Comparison of ENCODE assay signal across 25 cellular contexts in genomic region chr22:50034126-50035081, GRCh38. TPM values are rescaled to one million over a fixed set of nuclear protein-coding genes. Genes with fewer than 3 reads are reported as not detected.
DNase-seq lines count a peak whose midpoint lies in the region; ATAC-seq and TF ChIP-seq lines count a peak whose summit lies in the region.
"Had no signal": no experiment of that assay in that cellular context is flagged by ENCODE, and none has a peak within 500 bp of the region (broad histone marks: within the 10 kb centered on the region; RNA-seq: fewer than 3 reads in every experiment).

No MANE protein-coding gene starts in this region.

- peak; percentile 36 for DNase-seq in GM12865 (ENCODE audit: low read depth)
- peak; percentile 41 for DNase-seq in activated CD4-positive, alpha-beta memory T cell treated with anti-CD3 and anti-CD28 coated beads, Interleukin-2, amount 10 ng/mL, durations not matched to agents 7 days and 5 days
- DNase-seq in natural killer cell treated with Interleukin-12 subunit alpha and Interleukin-12 subunit beta and Interleukin-15 and Interleukin-18, amount 100 ng/mL, for 72 hours (ENCODE audit: low spot score) = peak; percentile 60
- DNase-seq in hippocampal formation (lab: John Stamatoyannopoulos, UW) = no peak
- DNase-seq in NCI-H226 = no peak
- DNase-seq: activated CD4-positive, alpha-beta T cell treated with anti-CD3 and anti-CD28 coated beads for 36 hours; adrenal gland; colonic mucosa; HCEC 1CT; KBM-7; NCI-H1694 treated with DMSO at 0.1 percent for 48 hours; NCI-H526 treated with DMSO at 0.1 percent for 48 hours; occipital lobe; retina; stimulated activated CD4-positive, alpha-beta T cell treated with anti-CD3 and anti-CD28 coated beads, Interleukin-4, amount 100 ng/mL, for 1 hour had no signal

- CTCF ChIA-PET in activated CD4-positive, alpha-beta memory T cell treated with anti-CD3 and anti-CD28 coated beads, Interleukin-2, amount 10 ng/mL, durations not matched to agents 7 days and 5 days (lab: Charles Lee) = no interaction called here

- H3K36me3 ChIP-seq in BLaER1 = no peaks in the 10 kb centered on the region
- H3K36me3 ChIP-seq: adrenal gland, colonic mucosa, esophagus muscularis mucosa, tibial artery had no signal

- TF ChIP-seq CTCF in GM12865 (IDR thresholded peaks at IDR 0.05; ENCODE audit: insufficient read depth, low read depth, low read length, missing control alignments) = no peak

- H4K20me1 ChIP-seq in BLaER1 = no peaks in the 10 kb centered on the region

- peak overlapping the region; percentile 61 for H3K27ac ChIP-seq in BLaER1
- H3K27ac ChIP-seq: adrenal gland, colonic mucosa, esophagus muscularis mucosa, tibial artery had no signal

- no peak for ATAC-seq in natural killer cell treated with Interleukin-12 subunit alpha and Interleukin-12 subunit beta and Interleukin-15 and Interleukin-18, amount 100 ng/mL, for 72 hours
- ATAC-seq in HG02938 (IDR thresholded peaks at IDR 0.05; ENCODE audit: unreplicated experiment) (no peak), HG03354 (IDR thresholded peaks at IDR 0.05; ENCODE audit: poor library complexity, severe bottlenecking, unreplicated experiment) (no peak)
- ATAC-seq: activated CD4-positive, alpha-beta T cell treated with anti-CD3 and anti-CD28 coated beads for 36 hours had no signal

- no peak overlapping the region for H3K4me3 ChIP-seq in BLaER1
- no peak overlapping the region for H3K4me3 ChIP-seq in GM12865 (ENCODE audit: low read depth, low read length)
- H3K4me3 ChIP-seq: adrenal gland, colonic mucosa, esophagus muscularis mucosa, tibial artery had no signal

- no peaks in the 10 kb centered on the region for H3K36me3 Mint-ChIP-seq in activated CD4-positive, alpha-beta memory T cell treated with anti-CD3 and anti-CD28 coated beads, Interleukin-2, amount 10 ng/mL, durations not matched to agents 7 days and 5 days (ENCODE audit: low read depth)
- no peaks in the 10 kb centered on the region for H3K36me3 Mint-ChIP-seq in natural killer cell treated with Interleukin-12 subunit alpha and Interleukin-12 subunit beta and Interleukin-15 and Interleukin-18, amount 100 ng/mL, for 72 hours

- H3K4me1 Mint-ChIP-seq in activated CD4-positive, alpha-beta memory T cell treated with anti-CD3 and anti-CD28 coated beads, Interleukin-2, amount 10 ng/mL, durations not matched to agents 7 days and 5 days = peaks cover 14% of the 10 kb centered on the region
- H3K4me1 Mint-ChIP-seq in natural killer cell treated with Interleukin-12 subunit alpha and Interleukin-12 subunit beta and Interleukin-15 and Interleukin-18, amount 100 ng/mL, for 72 hours (ENCODE audit: low read depth in 2 of 2) = peaks cover 0 to 3% of the 10 kb centered on the region in 2 donors

- peaks cover 11% of the 10 kb centered on the region for H3K9me3 ChIP-seq in BLaER1
- H3K9me3 ChIP-seq: adrenal gland, colonic mucosa had no signal

- POLR2A ChIA-PET in activated CD4-positive, alpha-beta memory T cell treated with anti-CD3 and anti-CD28 coated beads, Interleukin-2, amount 10 ng/mL, durations not matched to agents 7 days and 5 days (lab: Charles Lee) = interaction anchor here (0.9 to 1.1 kb wide), 2 partner anchors 64 to 109 kb away, joined by 3 read pairs; no protein-coding TSS in a partner anchor

- H3K27me3 Mint-ChIP-seq in activated CD4-positive, alpha-beta memory T cell treated with anti-CD3 and anti-CD28 coated beads, Interleukin-2, amount 10 ng/mL, durations not matched to agents 7 days and 5 days = peaks cover 8% of the 10 kb centered on the region
- H3K27me3 Mint-ChIP-seq in natural killer cell treated with Interleukin-12 subunit alpha and Interleukin-12 subunit beta and Interleukin-15 and Interleukin-18, amount 100 ng/mL, for 72 hours = no peaks in the 10 kb centered on the region
- H3K27me3 Mint-ChIP-seq: stimulated activated naive CD8-positive, alpha-beta T cell treated with anti-CD3 and anti-CD28 coated beads, Interleukin-15, Interleukin-2, amounts not matched to agents 100 ng/mL and 50 ng/mL, for 24 hours had no signal

- peaks cover 2% of the 10 kb centered on the region for H3K9me3 Mint-ChIP-seq in activated CD4-positive, alpha-beta memory T cell treated with anti-CD3 and anti-CD28 coated beads, Interleukin-2, amount 10 ng/mL, durations not matched to agents 7 days and 5 days
- H3K9me3 Mint-ChIP-seq in natural killer cell treated with Interleukin-12 subunit alpha and Interleukin-12 subunit beta and Interleukin-15 and Interleukin-18, amount 100 ng/mL, for 72 hours = no peaks in the 10 kb centered on the region
- H3K9me3 Mint-ChIP-seq: activated T-helper 1 cell treated with anti-CD3 and anti-CD28 coated beads, Interleukin-12 subunit alpha, Interleukin-12 subunit beta, Interleukin-2, Interleukin-4 antibody, amounts not matched to agents 30 ng/mL and 10 ng/mL and 1 ng/mL, durations not matched to agents 14 hours and 24 hours and 36 hours had no signal

- peaks cover 5% of the 10 kb centered on the region; the same call in 1 of the 2 replicates for H3K27me3 ChIP-seq in BLaER1
- H3K27me3 ChIP-seq: adrenal gland had no signal

- H3K4me3 Mint-ChIP-seq in activated CD4-positive, alpha-beta memory T cell treated with anti-CD3 and anti-CD28 coated beads, Interleukin-2, amount 10 ng/mL, durations not matched to agents 7 days and 5 days = no peak overlapping the region
- no peak overlapping the region for H3K4me3 Mint-ChIP-seq in natural killer cell treated with Interleukin-12 subunit alpha and Interleukin-12 subunit beta and Interleukin-15 and Interleukin-18, amount 100 ng/mL, for 72 hours
- H3K4me3 Mint-ChIP-seq: activated CD4-positive, alpha-beta T cell treated with anti-CD3 and anti-CD28 coated beads for 36 hours; activated T-helper 1 cell treated with anti-CD3 and anti-CD28 coated beads, Interleukin-12 subunit alpha, Interleukin-12 subunit beta, Interleukin-2, Interleukin-4 antibody, amounts not matched to agents 30 ng/mL and 10 ng/mL and 1 ng/mL, durations not matched to agents 14 hours and 24 hours and 36 hours; memory B cell; stimulated activated naive CD8-positive, alpha-beta T cell treated with anti-CD3 and anti-CD28 coated beads, Interleukin-15, Interleukin-2, amounts not matched to agents 100 ng/mL and 50 ng/mL, for 24 hours had no signal

- H3K4me2 ChIP-seq in BLaER1 = peak overlapping the region; percentile 87

- H3K27ac Mint-ChIP-seq in activated CD4-positive, alpha-beta memory T cell treated with anti-CD3 and anti-CD28 coated beads, Interleukin-2, amount 10 ng/mL, durations not matched to agents 7 days and 5 days = no peak overlapping the region
- no peak overlapping the region for H3K27ac Mint-ChIP-seq in natural killer cell treated with Interleukin-12 subunit alpha and Interleukin-12 subunit beta and Interleukin-15 and Interleukin-18, amount 100 ng/mL, for 72 hours
- H3K27ac Mint-ChIP-seq: activated CD4-positive, alpha-beta T cell treated with anti-CD3 and anti-CD28 coated beads for 36 hours; activated T-helper 1 cell treated with anti-CD3 and anti-CD28 coated beads, Interleukin-12 subunit alpha, Interleukin-12 subunit beta, Interleukin-2, Interleukin-4 antibody, amounts not matched to agents 30 ng/mL and 10 ng/mL and 1 ng/mL, durations not matched to agents 14 hours and 24 hours and 36 hours; memory B cell; stimulated activated naive CD8-positive, alpha-beta T cell treated with anti-CD3 and anti-CD28 coated beads, Interleukin-15, Interleukin-2, amounts not matched to agents 100 ng/mL and 50 ng/mL, for 24 hours had no signal

- peaks cover 70% of the 10 kb centered on the region for H3K4me1 ChIP-seq in BLaER1
- H3K4me1 ChIP-seq: adrenal gland, colonic mucosa had no signal

- peak overlapping the region; percentile 30; the same call in 1 of the 2 replicates for H3K9ac ChIP-seq in BLaER1

RNA-seq across cellular contexts. Expression of gene IL17REL, which starts 21.8 kb away (rescaled TPM):
- not detected for total RNA-seq in activated CD4-positive, alpha-beta memory T cell treated with anti-CD3 and anti-CD28 coated beads, Interleukin-2, amount 10 ng/mL, durations not matched to agents 7 days and 5 days
- total RNA-seq in natural killer cell treated with Interleukin-12 subunit alpha and Interleukin-12 subunit beta and Interleukin-15 and Interleukin-18, amount 100 ng/mL, for 72 hours = not detected
- total RNA-seq: activated T-helper 1 cell treated with anti-CD3 and anti-CD28 coated beads, Interleukin-12 subunit alpha, Interleukin-12 subunit beta, Interleukin-2, Interleukin-4 antibody, amounts not matched to agents 30 ng/mL and 10 ng/mL and 1 ng/mL, durations not matched to agents 14 hours and 24 hours and 36 hours; adrenal gland; esophagus muscularis mucosa; myocyte; occipital lobe; T-helper 1 cell treated with Interleukin-12 subunit alpha and Interleukin-12 subunit beta and Interleukin-4 antibody, amounts not matched to agents 30 ng/mL and 1 ng/mL, for 36 hours had no signal

RNA-seq across cellular contexts. Expression of gene TTLL8, which starts 23.7 kb away (rescaled TPM):
- total RNA-seq in activated CD4-positive, alpha-beta memory T cell treated with anti-CD3 and anti-CD28 coated beads, Interleukin-2, amount 10 ng/mL, durations not matched to agents 7 days and 5 days = not detected
- not detected for total RNA-seq in natural killer cell treated with Interleukin-12 subunit alpha and Interleukin-12 subunit beta and Interleukin-15 and Interleukin-18, amount 100 ng/mL, for 72 hours
- total RNA-seq: activated CD4-positive, alpha-beta T cell treated with anti-CD3 and anti-CD28 coated beads for 36 hours; activated T-helper 1 cell treated with anti-CD3 and anti-CD28 coated beads, Interleukin-12 subunit alpha, Interleukin-12 subunit beta, Interleukin-2, Interleukin-4 antibody, amounts not matched to agents 30 ng/mL and 10 ng/mL and 1 ng/mL, durations not matched to agents 14 hours and 24 hours and 36 hours; adrenal gland; colonic mucosa; esophagus muscularis mucosa; myocyte; occipital lobe; T-helper 1 cell treated with Interleukin-12 subunit alpha and Interleukin-12 subunit beta and Interleukin-4 antibody, amounts not matched to agents 30 ng/mL and 1 ng/mL, for 36 hours had no signal

RNA-seq across cellular contexts. Expression of gene MLC1, which starts 50.8 kb away (rescaled TPM):
- total RNA-seq in activated CD4-positive, alpha-beta memory T cell treated with anti-CD3 and anti-CD28 coated beads, Interleukin-2, amount 10 ng/mL, durations not matched to agents 7 days and 5 days = under 1 TPM; 0.30 to 0.50 TPM
- 10 to 100 TPM in 1 of 2 donors, 1 to 10 TPM in 1; 4.5 to 14.8 TPM for total RNA-seq in natural killer cell treated with Interleukin-12 subunit alpha and Interleukin-12 subunit beta and Interleukin-15 and Interleukin-18, amount 100 ng/mL, for 72 hours
- total RNA-seq: activated CD4-positive, alpha-beta T cell treated with anti-CD3 and anti-CD28 coated beads for 36 hours; activated T-helper 1 cell treated with anti-CD3 and anti-CD28 coated beads, Interleukin-12 subunit alpha, Interleukin-12 subunit beta, Interleukin-2, Interleukin-4 antibody, amounts not matched to agents 30 ng/mL and 10 ng/mL and 1 ng/mL, durations not matched to agents 14 hours and 24 hours and 36 hours; adrenal gland; colonic mucosa; myocyte had no signal

RNA-seq across cellular contexts. Expression of gene MOV10L1, which starts 55.4 kb away (rescaled TPM):
- total RNA-seq in activated CD4-positive, alpha-beta memory T cell treated with anti-CD3 and anti-CD28 coated beads, Interleukin-2, amount 10 ng/mL, durations not matched to agents 7 days and 5 days = not detected
- total RNA-seq in natural killer cell treated with Interleukin-12 subunit alpha and Interleukin-12 subunit beta and Interleukin-15 and Interleukin-18, amount 100 ng/mL, for 72 hours = not detected
- total RNA-seq: activated T-helper 1 cell treated with anti-CD3 and anti-CD28 coated beads, Interleukin-12 subunit alpha, Interleukin-12 subunit beta, Interleukin-2, Interleukin-4 antibody, amounts not matched to agents 30 ng/mL and 10 ng/mL and 1 ng/mL, durations not matched to agents 14 hours and 24 hours and 36 hours; T-helper 1 cell treated with Interleukin-12 subunit alpha and Interleukin-12 subunit beta and Interleukin-4 antibody, amounts not matched to agents 30 ng/mL and 1 ng/mL, for 36 hours had no signal

Comparison
In these comparisons a context has a peak if more than half of its experiments do, and no peak if none do; other contexts are left out.
1. DNase-seq: peak in GM12865 (single experiment), activated CD4-positive, alpha-beta memory T cell treated with anti-CD3 and anti-CD28 coated beads, Interleukin-2, amount 10 ng/mL, durations not matched to agents 7 days and 5 days (single experiment) and natural killer cell treated with Interleukin-12 subunit alpha and Interleukin-12 subunit beta and Interleukin-15 and Interleukin-18, amount 100 ng/mL, for 72 hours (single experiment); none in hippocampal formation (0 of 2) and NCI-H226 (single experiment).